Comparison of ENCODE assay signal across 8 cellular contexts in genomic region chr20:2800590-2801458, GRCh38. TPM values are rescaled to one million over a fixed set of nuclear protein-coding genes. Genes with fewer than 3 reads are reported as not detected.
A peak's percentile ranks its signal among the peaks of the same experiment; 100 is the strongest.
DNase-seq lines count a peak whose midpoint lies in the region; ATAC-seq, FAIRE-seq and TF ChIP-seq lines count a peak whose summit lies in the region.

CPXM1 (minus strand) TSS chr20:2800627; CDS start chr20:2800572, 55 bp downstream.

- H3K4me3 ChIP-seq in MG63 = peak within 1 kb of the TSS; percentile 32
- peak within 1 kb of the TSS in 1 of 2 donors; percentile 47 for H3K4me3 ChIP-seq in kidney (ENCODE audit: low read length in 2 of 2)
- peak within 1 kb of the TSS; percentile 49 for H3K4me3 ChIP-seq in suprapubic skin

- TF ChIP-seq EP300 in suprapubic skin (IDR thresholded peaks at IDR 0.05) = no peak

- H3K4me1 Mint-ChIP-seq in activated T-helper 2 cell treated with anti-CD3 and anti-CD28 coated beads, Interferon-gamma antibody, Interleukin-2, Interleukin-4, amounts not matched to agents 10 μg/mL and 5 μg/mL and 100 μg/mL, durations not matched to agents 14 hours and 24 hours and 36 hours (ENCODE audit: low read depth) = peaks cover 17% of the 10 kb centered on the region

- H3K27ac ChIP-seq in kidney (ENCODE audit: low read depth in 2 of 2, low read length in 2 of 2) (no peak within 1 kb of the TSS), suprapubic skin (no peak within 1 kb of the TSS)

- no peak for FAIRE-seq in kidney (lab: Jason Lieb, UNC)

- no peaks in the 10 kb centered on the region for H3K9me3 Mint-ChIP-seq in activated T-helper 2 cell treated with anti-CD3 and anti-CD28 coated beads, Interferon-gamma antibody, Interleukin-2, Interleukin-4, amounts not matched to agents 10 μg/mL and 5 μg/mL and 100 μg/mL, durations not matched to agents 14 hours and 24 hours and 36 hours

- H3K9ac ChIP-seq in kidney (ENCODE audit: low read length in 2 of 2) = no peak within 1 kb of the TSS

- H3K36me3 Mint-ChIP-seq in activated T-helper 2 cell treated with anti-CD3 and anti-CD28 coated beads, Interferon-gamma antibody, Interleukin-2, Interleukin-4, amounts not matched to agents 10 μg/mL and 5 μg/mL and 100 μg/mL, durations not matched to agents 14 hours and 24 hours and 36 hours (ENCODE audit: low read depth) = no peaks in the 10 kb centered on the region

- no peak for TF ChIP-seq POLR2A in suprapubic skin (IDR thresholded peaks at IDR 0.05)

- H3K4me1 ChIP-seq in kidney (ENCODE audit: control insufficient read depth in 1 of 2, insufficient read depth in 1 of 2, low read depth in 1 of 2, low read length in 2 of 2) (peaks cover 0 to 3% of the 10 kb centered on the region in 2 donors), suprapubic skin (peaks cover 33% of the 10 kb centered on the region)

- H3K27me3 ChIP-seq in MG63 (peaks cover 9% of the 10 kb centered on the region), suprapubic skin (peaks cover 84% of the 10 kb centered on the region)

- intact Hi-C loops in activated T-helper 2 cell treated with anti-CD3 and anti-CD28 coated beads, Interferon-gamma antibody, Interleukin-2, Interleukin-4, amounts not matched to agents 10 μg/mL and 5 μg/mL and 100 μg/mL, durations not matched to agents 14 hours and 24 hours and 36 hours (cut with micrococcal nuclease) = loop anchor here (5.0 kb wide), 1 partner anchor 49 kb away; no protein-coding TSS in a partner anchor
- intact Hi-C loops in kidney (cut with DNase I) = no loop called here

- peak within 1 kb of the TSS; percentile 79 for H3K4me3 Mint-ChIP-seq in activated T-helper 2 cell treated with anti-CD3 and anti-CD28 coated beads, Interferon-gamma antibody, Interleukin-2, Interleukin-4, amounts not matched to agents 10 μg/mL and 5 μg/mL and 100 μg/mL, durations not matched to agents 14 hours and 24 hours and 36 hours (ENCODE audit: low read depth)

- peak; percentile 56 for ATAC-seq in GM19025 (IDR thresholded peaks at IDR 0.05; ENCODE audit: low read depth, unreplicated experiment)

- H3K9me3 ChIP-seq in MG63 (no peaks in the 10 kb centered on the region), kidney (ENCODE audit: control insufficient read depth in 1 of 2, low read length in 2 of 2) (no peaks in the 10 kb centered on the region), suprapubic skin (no peaks in the 10 kb centered on the region)

- DNase-seq in AG20443 (ENCODE audit: low spot score) = peak; percentile 22
- DNase-seq in MG63 = peak; percentile 26
- no peak for DNase-seq in activated T-helper 2 cell treated with anti-CD3 and anti-CD28 coated beads, Interferon-gamma antibody, Interleukin-2, Interleukin-4, amounts not matched to agents 10 μg/mL and 5 μg/mL and 100 μg/mL, durations not matched to agents 14 hours and 24 hours and 36 hours (ENCODE audit: low spot score)
- DNase-seq in kidney = peak; percentile 77
- no peak for DNase-seq in suprapubic skin (ENCODE audit: low spot score in 2 of 2)
- DNase-seq in NCI-H446 (lab: John Stamatoyannopoulos, UW) = no peak
- DNase-seq in T-helper 9 cell = no peak

- peak within 1 kb of the TSS; percentile 24 for H3K27ac Mint-ChIP-seq in activated T-helper 2 cell treated with anti-CD3 and anti-CD28 coated beads, Interferon-gamma antibody, Interleukin-2, Interleukin-4, amounts not matched to agents 10 μg/mL and 5 μg/mL and 100 μg/mL, durations not matched to agents 14 hours and 24 hours and 36 hours

- H3K36me3 ChIP-seq in MG63 = no peaks in the 10 kb centered on the region
- H3K36me3 ChIP-seq in kidney (ENCODE audit: control insufficient read depth in 1 of 2, insufficient read depth in 2 of 2, low read length in 2 of 2) = no peaks in the 10 kb centered on the region
- no peaks in the 10 kb centered on the region for H3K36me3 ChIP-seq in suprapubic skin

- TF ChIP-seq CTCF in kidney (IDR thresholded peaks at IDR 0.05; ENCODE audit: borderline replicate concordance, extremely low read depth, insufficient read depth) = no peak
- TF ChIP-seq CTCF in suprapubic skin (IDR thresholded peaks at IDR 0.05) = no peak

- peaks cover 48% of the 10 kb centered on the region for H3K27me3 Mint-ChIP-seq in activated T-helper 2 cell treated with anti-CD3 and anti-CD28 coated beads, Interferon-gamma antibody, Interleukin-2, Interleukin-4, amounts not matched to agents 10 μg/mL and 5 μg/mL and 100 μg/mL, durations not matched to agents 14 hours and 24 hours and 36 hours (ENCODE audit: low read depth)

- WGBS in suprapubic skin = 9% methylated on average over 30 of the region's 51 CpGs

RNA-seq across cellular contexts. Expression of gene CPXM1, which starts in this region (rescaled TPM):
- 1.2 TPM in 1 of 2 replicates, not detected in the other for total RNA-seq in MG63 (2014; rRNA removed; shearing (Covaris generic); ENCODE audit: low replicate concordance)
- total RNA-seq in activated T-helper 2 cell treated with anti-CD3 and anti-CD28 coated beads, Interferon-gamma antibody, Interleukin-2, Interleukin-4, amounts not matched to agents 10 μg/mL and 5 μg/mL and 100 μg/mL, durations not matched to agents 14 hours and 24 hours and 36 hours = 1.3 and 1.5 TPM in 2 replicates
- total RNA-seq in kidney (5.2 TPM), suprapubic skin (1 to 10 TPM; 1.5 to 5.1 (median 3.2) TPM)
- 7.1 TPM for polyA plus RNA-seq in kidney (ENCODE audit: insufficient read depth, low read depth, low replicate concordance)

Comparison
In these comparisons a context has a peak if more than half of its experiments do, and no peak if none do; other contexts are left out.
1. DNase-seq: peak in AG20443 (single experiment), MG63 (single experiment) and kidney (single experiment); none in activated T-helper 2 cell treated with anti-CD3 and anti-CD28 coated beads, Interferon-gamma antibody, Interleukin-2, Interleukin-4, amounts not matched to agents 10 μg/mL and 5 μg/mL and 100 μg/mL, durations not matched to agents 14 hours and 24 hours and 36 hours (single experiment), suprapubic skin (0 of 2), NCI-H446 (0 of 2) and T-helper 9 cell (single experiment).